ENCODE assay signal across 17 cellular contexts in the genomic region with DNA sequence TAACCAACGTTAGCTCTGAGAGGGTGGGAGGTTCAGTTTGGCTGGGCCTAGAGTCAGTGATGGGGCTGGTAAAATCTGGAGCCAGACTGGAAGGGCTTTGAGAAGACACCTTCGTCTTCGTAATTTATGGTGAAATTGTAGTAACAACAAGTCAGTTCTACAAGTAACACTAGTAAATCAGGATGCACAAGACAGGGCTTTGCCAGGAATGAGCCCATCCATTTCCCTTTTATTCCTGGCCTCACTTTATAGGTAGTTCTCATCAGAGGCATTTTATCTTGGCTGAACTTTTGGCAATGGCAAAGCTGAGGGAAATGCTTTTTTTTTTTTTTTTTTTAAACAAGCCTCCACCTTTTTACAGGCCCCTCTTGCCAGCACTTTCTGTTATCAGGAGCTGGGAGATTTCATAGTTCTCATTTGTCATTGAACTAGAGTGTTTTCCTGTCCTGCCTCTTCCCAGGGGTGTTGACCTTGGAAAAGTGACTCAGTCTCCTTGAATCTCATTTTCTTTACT.
DNase-seq lines count a peak whose midpoint lies in the region; ATAC-seq and TF ChIP-seq lines count a peak whose summit lies in the region.
"Had no signal": no experiment of that assay in that cellular context is flagged by ENCODE, and none has a peak within 500 bp of the region (broad histone marks: within the 10 kb centered on the region; RNA-seq: fewer than 3 reads in every experiment).

No MANE protein-coding gene starts in this region.

- H3K36me3 Mint-ChIP-seq in WTC11: no peaks in the 10 kb centered on the region
- H3K36me3 Mint-ChIP-seq in activated CD4-positive, alpha-beta T cell treated with anti-CD3 and anti-CD28 coated beads for 36 hours (ENCODE audit: low read depth): no peaks in the 10 kb centered on the region
- H3K36me3 Mint-ChIP-seq: brain had no signal

- H3K9me3 Mint-ChIP-seq in WTC11: no peaks in the 10 kb centered on the region
- no peaks in the 10 kb centered on the region for H3K9me3 Mint-ChIP-seq in activated CD4-positive, alpha-beta T cell treated with anti-CD3 and anti-CD28 coated beads for 36 hours (ENCODE audit: low read depth)
- H3K9me3 Mint-ChIP-seq: brain; stimulated activated naive CD8-positive, alpha-beta T cell treated with anti-CD3 and anti-CD28 coated beads, Interleukin-15, Interleukin-2, amounts not matched to agents 100 ng/mL and 50 ng/mL, for 24 hours had no signal

- H2BK5ac ChIP-seq in mesenchymal stem cell (ENCODE audit: low read depth, low read length, poor library complexity, severe bottlenecking): no peak overlapping the region

- POLR2A ChIA-PET in WTC11 (lab: Charles Lee): no interaction called here
- POLR2A ChIA-PET in activated CD4-positive, alpha-beta T cell treated with anti-CD3 and anti-CD28 coated beads for 36 hours (lab: Charles Lee): interaction anchor here (0.6 kb wide), 1 partner anchor 711 kb away, joined by 3 read pairs; no protein-coding TSS in a partner anchor

- H3K4me3 ChIP-seq in gastroesophageal sphincter (no peak overlapping the region), mesenchymal stem cell (ENCODE audit: insufficient read depth in 1 of 2, low read depth in 1 of 2, low read length in 2 of 2) (no peak overlapping the region), stomach (no peak overlapping the region)

- no peak overlapping the region for H3K18ac ChIP-seq in mesenchymal stem cell (ENCODE audit: low read depth in 1 of 2, low read length in 2 of 2)

- H3K4me2 ChIP-seq in mesenchymal stem cell (ENCODE audit: low read length, poor library complexity, severe bottlenecking): no peak overlapping the region

- H3K79me1 ChIP-seq in mesenchymal stem cell (replicated peaks; ENCODE audit: low read length, poor library complexity, severe bottlenecking): no peaks in the 10 kb centered on the region

- DNase-seq in RPMI7951 (ENCODE audit: low read depth) (peak; percentile 6), mesenchymal stem cell (peak; percentile 20), stomach (no peak), COLO668 (lab: John Stamatoyannopoulos, UW; ENCODE audit: unreplicated experiment) (no peak), WTC11 (ENCODE audit: low spot score) (no peak)
- no peak for DNase-seq in activated CD4-positive, alpha-beta T cell treated with anti-CD3 and anti-CD28 coated beads for 36 hours
- DNase-seq: activated CD8-positive, alpha-beta memory T cell treated with anti-CD3 and anti-CD28 coated beads, Interleukin-2, amount 50 U/mL, for 48 hours; activated naive CD4-positive, alpha-beta T cell treated with Interleukin-2 at 50 U/mL for 16 hours; effector CD8-positive, alpha-beta T cell; KBM-7; NCI-H446; stimulated activated CD4-positive, alpha-beta T cell treated with anti-CD3 and anti-CD28 coated beads, Interleukin-12 subunit alpha, Interleukin-12 subunit beta, amount 100 ng/mL, for 4 hours had no signal

- no peak overlapping the region for H3K14ac ChIP-seq in mesenchymal stem cell (ENCODE audit: low read length in 2 of 2)

- H4K91ac ChIP-seq in mesenchymal stem cell (ENCODE audit: low read length): no peak overlapping the region

- TF ChIP-seq EP300 in gastroesophageal sphincter (IDR thresholded peaks at IDR 0.05) (no peak), stomach (IDR thresholded peaks at IDR 0.05) (no peak)

- H3K4ac ChIP-seq in mesenchymal stem cell (ENCODE audit: low read depth in 1 of 2, low read length in 2 of 2): peak overlapping the region in 1 of 2 experiments; percentile 16

- no peak overlapping the region for H3K27ac Mint-ChIP-seq in WTC11
- H3K27ac Mint-ChIP-seq in activated CD4-positive, alpha-beta T cell treated with anti-CD3 and anti-CD28 coated beads for 36 hours: no peak overlapping the region
- H3K27ac Mint-ChIP-seq: brain; stimulated activated naive CD8-positive, alpha-beta T cell treated with anti-CD3 and anti-CD28 coated beads, Interleukin-15, Interleukin-2, amounts not matched to agents 100 ng/mL and 50 ng/mL, for 24 hours had no signal

- no peaks in the 10 kb centered on the region for H3K27me3 ChIP-seq in gastroesophageal sphincter
- H3K27me3 ChIP-seq in mesenchymal stem cell (ENCODE audit: control insufficient read depth in 1 of 2, insufficient read depth in 1 of 2, low read length in 2 of 2): no peaks in the 10 kb centered on the region
- no peaks in the 10 kb centered on the region for H3K27me3 ChIP-seq in stomach
- H3K27me3 ChIP-seq: neutrophil had no signal

- intact Hi-C loops in stomach (cut with DNase I; ENCODE audit: low total_unique reads): no loop called here
- intact Hi-C loops in activated CD4-positive, alpha-beta T cell treated with anti-CD3 and anti-CD28 coated beads for 36 hours (cut with DNase I, micrococcal nuclease): no loop called here

- no peak overlapping the region for H2BK15ac ChIP-seq in mesenchymal stem cell (ENCODE audit: low read depth, poor library complexity, severe bottlenecking)

- H2BK12ac ChIP-seq in mesenchymal stem cell (ENCODE audit: low read length in 2 of 2): no peak overlapping the region

- whole genome bisulfite sequencing in gastroesophageal sphincter (ENCODE audit: low coverage in 1 of 2), 2 donors: 35 to 39% methylated on average over 2 to 3 of the region's 3 CpGs
- 80% methylated on average over 2 of the region's 3 CpGs for WGBS in mesenchymal stem cell
- 60 to 72% (median 62%) methylated on average over 3 of the region's 3 CpGs for WGBS in stomach, 5 donors

- H3K9me3 ChIP-seq in gastroesophageal sphincter (no peaks in the 10 kb centered on the region), mesenchymal stem cell (ENCODE audit: control insufficient read depth, low read length) (no peaks in the 10 kb centered on the region), stomach (no peaks in the 10 kb centered on the region)
- H3K9me3 ChIP-seq: neutrophil had no signal

- H4K8ac ChIP-seq in mesenchymal stem cell (ENCODE audit: low read length): no peak overlapping the region

- ATAC-seq in gastroesophageal sphincter (peak; percentile 83), WTC11 (no peak), GM21723 (IDR thresholded peaks at IDR 0.05; ENCODE audit: unreplicated experiment) (no peak)
- no peak for ATAC-seq in activated CD4-positive, alpha-beta T cell treated with anti-CD3 and anti-CD28 coated beads for 36 hours

- H2AFZ ChIP-seq in mesenchymal stem cell (ENCODE audit: low read depth, low read length): no peak overlapping the region

- H3K27ac ChIP-seq in gastroesophageal sphincter: peak overlapping the region in 3 of 4 donors; percentile 33 to 50 (median 45)
- no peak overlapping the region for H3K27ac ChIP-seq in mesenchymal stem cell (ENCODE audit: low read length, poor library complexity, severe bottlenecking)
- H3K27ac ChIP-seq in stomach: peak overlapping the region in 4 of 5 donors; percentile 25 to 55 (median 37)
- H3K27ac ChIP-seq: neutrophil had no signal

- no peaks in the 10 kb centered on the region for H3K36me3 ChIP-seq in gastroesophageal sphincter
- H3K36me3 ChIP-seq in mesenchymal stem cell (ENCODE audit: control insufficient read depth in 1 of 2, insufficient read depth in 2 of 2, low read depth in 1 of 2, low read length in 2 of 2): no peaks in the 10 kb centered on the region
- no peaks in the 10 kb centered on the region for H3K36me3 ChIP-seq in stomach
- H3K36me3 ChIP-seq: neutrophil had no signal

- CTCF ChIA-PET in WTC11 (lab: Charles Lee): interaction anchor here (1.6 kb wide), 1 partner anchor 175 kb away, joined by 3 read pairs; no protein-coding TSS in a partner anchor
- CTCF ChIA-PET in activated CD4-positive, alpha-beta T cell treated with anti-CD3 and anti-CD28 coated beads for 36 hours (lab: Charles Lee): interaction anchor here (0.6 kb wide), 1 partner anchor 977 kb away, joined by 3 read pairs; no protein-coding TSS in a partner anchor

- TF ChIP-seq CTCF in gastroesophageal sphincter (IDR thresholded peaks at IDR 0.05): no peak
- TF ChIP-seq CTCF in stomach (IDR thresholded peaks at IDR 0.05): no peak
- no peak for TF ChIP-seq CTCF in WTC11 (IDR thresholded peaks at IDR 0.05)

- TF ChIP-seq POLR2A in gastroesophageal sphincter (IDR thresholded peaks at IDR 0.05) (no peak), stomach (IDR thresholded peaks at IDR 0.05) (no peak)

- no peak overlapping the region for H3K9ac ChIP-seq in mesenchymal stem cell (ENCODE audit: low read length)

- no peaks in the 10 kb centered on the region for H3K27me3 Mint-ChIP-seq in WTC11 (ENCODE audit: low read depth)
- no peaks in the 10 kb centered on the region for H3K27me3 Mint-ChIP-seq in activated CD4-positive, alpha-beta T cell treated with anti-CD3 and anti-CD28 coated beads for 36 hours
- H3K27me3 Mint-ChIP-seq: stimulated activated naive CD8-positive, alpha-beta T cell treated with anti-CD3 and anti-CD28 coated beads, Interleukin-15, Interleukin-2, amounts not matched to agents 100 ng/mL and 50 ng/mL, for 24 hours had no signal

- no peak overlapping the region for H3K23ac ChIP-seq in mesenchymal stem cell (ENCODE audit: low read length in 2 of 2)

- H2BK120ac ChIP-seq in mesenchymal stem cell (ENCODE audit: low read depth, low read length): no peak overlapping the region

- no peak overlapping the region for H3K4me3 Mint-ChIP-seq in WTC11
- H3K4me3 Mint-ChIP-seq in activated CD4-positive, alpha-beta T cell treated with anti-CD3 and anti-CD28 coated beads for 36 hours: no peak overlapping the region
- H3K4me3 Mint-ChIP-seq: brain; stimulated activated naive CD8-positive, alpha-beta T cell treated with anti-CD3 and anti-CD28 coated beads, Interleukin-15, Interleukin-2, amounts not matched to agents 100 ng/mL and 50 ng/mL, for 24 hours had no signal

- H2AK5ac ChIP-seq in mesenchymal stem cell (ENCODE audit: low read length, severe bottlenecking): no peak overlapping the region

- peaks cover 18% of the 10 kb centered on the region for H3K4me1 Mint-ChIP-seq in WTC11
- no peaks in the 10 kb centered on the region for H3K4me1 Mint-ChIP-seq in activated CD4-positive, alpha-beta T cell treated with anti-CD3 and anti-CD28 coated beads for 36 hours
- H3K4me1 Mint-ChIP-seq: brain had no signal

- H3K4me1 ChIP-seq in gastroesophageal sphincter: no peaks in the 10 kb centered on the region
- H3K4me1 ChIP-seq in mesenchymal stem cell (ENCODE audit: control insufficient read depth, insufficient read depth, low read depth, low read length): no peaks in the 10 kb centered on the region
- peaks cover 0 to 5% (median 0%) of the 10 kb centered on the region in 4 donors for H3K4me1 ChIP-seq in stomach

TF ChIP-seq in WTC11, 78 proteins besides CTCF, POLR2A, EP300 and RAD21:
- TF ChIP-seq TEAD1 (CRISPR knock-in tag; IDR thresholded peaks at IDR 0.05) (no peak), CREM (CRISPR knock-in tag; IDR thresholded peaks at IDR 0.05) (no peak), ZNF317 (CRISPR knock-in tag; IDR thresholded peaks at IDR 0.05; ENCODE audit: borderline replicate concordance, low read depth) (no peak), FOXK1 (CRISPR knock-in tag; IDR thresholded peaks at IDR 0.05) (no peak)
- TF ChIP-seq, protein P1, sequence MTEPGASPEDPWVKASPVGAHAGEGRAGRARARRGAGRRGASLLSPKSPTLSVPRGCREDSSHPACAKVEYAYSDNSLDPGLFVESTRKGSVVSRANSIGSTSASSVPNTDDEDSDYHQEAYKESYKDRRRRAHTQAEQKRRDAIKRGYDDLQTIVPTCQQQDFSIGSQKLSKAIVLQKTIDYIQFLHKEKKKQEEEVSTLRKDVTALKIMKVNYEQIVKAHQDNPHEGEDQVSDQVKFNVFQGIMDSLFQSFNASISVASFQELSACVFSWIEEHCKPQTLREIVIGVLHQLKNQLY (CRISPR knock-in tag; IDR thresholded peaks at IDR 0.05): no peak

Comparison
In these comparisons a context has a peak if more than half of its experiments do, and no peak if none do; other contexts are left out.
1. DNase-seq: peak in RPMI7951 (single experiment) and mesenchymal stem cell (single experiment); none in stomach (single experiment), COLO668 (single experiment), WTC11 (single experiment) and activated CD4-positive, alpha-beta T cell treated with anti-CD3 and anti-CD28 coated beads for 36 hours (single experiment).